In genomic region chr18:76519156-76519549, GRCh38 we compare ENCODE assay signal across 8 cellular contexts. TPM values are rescaled to one million over a fixed set of nuclear protein-coding genes. Genes with fewer than 3 reads are reported as not detected.
DNase-seq lines count a peak whose midpoint lies in the region; ATAC-seq, FAIRE-seq and TF ChIP-seq lines count a peak whose summit lies in the region.
"Had no signal": no experiment of that assay in that cellular context is flagged by ENCODE, and none has a peak within 500 bp of the region (broad histone marks: within the 10 kb centered on the region; RNA-seq: fewer than 3 reads in every experiment).

No MANE protein-coding gene starts in this region.

- no peak overlapping the region for H3K9ac ChIP-seq in HepG2 (ENCODE audit: insufficient read depth, low read depth, low read length)

- TF ChIP-seq RAD21 in HepG2 (CRISPR knock-in tag; IDR thresholded peaks at IDR 0.05) = no peak

- in situ Hi-C loops in brain microvascular endothelial cell (cut with HindIII; ENCODE audit: low pct_ligation_motif_present, low sequenced_read_pairs) (no loop called here), HepG2 (cut with HindIII; ENCODE audit: extremely low pct_ligation_motif_present, low pct_unique_long_range_greater_than_20kb) (no loop called here)

- H2AFZ ChIP-seq in HepG2 (ENCODE audit: low read length) = no peak overlapping the region

- H3K27me3 ChIP-seq in brain microvascular endothelial cell (replicated peaks) = no peaks in the 10 kb centered on the region
- peaks cover 3 to 48% of the 10 kb centered on the region in 2 experiments for H3K27me3 ChIP-seq in HepG2 (ENCODE audit: control insufficient read depth in 1 of 2, insufficient read depth in 2 of 2, low read length in 2 of 2)
- H3K27me3 ChIP-seq in suprapubic skin = no peaks in the 10 kb centered on the region

- TF ChIP-seq POLR2A in HepG2 (IDR thresholded peaks at IDR 0.05; ENCODE audit: insufficient read depth in 1 of 2, low read depth in 2 of 2, low read length in 2 of 2) = no peak
- no peak for TF ChIP-seq POLR2A in suprapubic skin (IDR thresholded peaks at IDR 0.05)

- H3K4me2 ChIP-seq in HepG2 (ENCODE audit: low read depth, low read length) = no peak overlapping the region

- H3K4me1 ChIP-seq in HepG2 (ENCODE audit: insufficient read depth, low read length) (peaks cover 12% of the 10 kb centered on the region), suprapubic skin (no peaks in the 10 kb centered on the region)

- intact Hi-C loops in HepG2 (cut with micrococcal nuclease; ENCODE audit: unreplicated experiment) = no loop called here

- BruUV-seq in HepG2 (replicated peaks; lab: Mats Ljungman, UMichigan) = no TSS peak

- WGBS in HepG2 (ENCODE audit: low lambda C conversion rate) = 33% methylated on average over 11 of the region's 11 CpGs
- 57% methylated on average over 11 of the region's 11 CpGs for WGBS in suprapubic skin

- peak; percentile 60 to 68 for DNase-seq in NCI-H1930 (lab: John Stamatoyannopoulos, UW)
- no peak for DNase-seq in brain microvascular endothelial cell
- no peak for DNase-seq in HepG2 (ENCODE audit: low spot score)
- DNase-seq in suprapubic skin (ENCODE audit: low spot score in 2 of 2) = no peak
- DNase-seq in NCI-H2171 (lab: John Stamatoyannopoulos, UW) = no peak
- no peak for DNase-seq in cerebellum (ENCODE audit: low spot score)
- DNase-seq: activated CD8-positive, alpha-beta T cell treated with anti-CD3 and anti-CD28 coated beads, Interleukin-2, amount 10 ng/mL, durations not matched to agents 7 days and 5 days had no signal

- no peaks in the 10 kb centered on the region for H4K20me1 ChIP-seq in HepG2 (ENCODE audit: insufficient read depth, low read length)

- FAIRE-seq in HepG2 (lab: Jason Lieb, UNC) = no peak

- H3K36me3 ChIP-seq in brain microvascular endothelial cell (replicated peaks) (no peaks in the 10 kb centered on the region), HepG2 (replicated peaks in 1 of 2; ENCODE audit: control insufficient read depth in 1 of 2, insufficient read depth in 2 of 2, low read length in 2 of 2) (no peaks in the 10 kb centered on the region), suprapubic skin (no peaks in the 10 kb centered on the region)

- H3K4me3 ChIP-seq in brain microvascular endothelial cell (ENCODE audit: low read depth, low read length) (peak overlapping the region; percentile 55), HepG2 (replicated peaks in 1 of 3; ENCODE audit: insufficient read depth in 1 of 3, low read depth in 2 of 3, low read length in 3 of 3) (no peak overlapping the region), suprapubic skin (peak overlapping the region; percentile 40)

- ATAC-seq in HepG2 (no peak), GM19463 (IDR thresholded peaks at IDR 0.05; ENCODE audit: unreplicated experiment) (no peak)

- CTCF ChIA-PET in HepG2 (lab: Yijun Ruan, JAX; ENCODE audit: low intra/inter-chr PET ratio, low total read pairs) = no interaction called here

- H3K79me2 ChIP-seq in HepG2 (ENCODE audit: insufficient read depth, low read length) = no peaks in the 10 kb centered on the region

- POLR2A ChIA-PET in HepG2 (lab: Yijun Ruan, JAX) = no interaction called here

- H3K27ac ChIP-seq in brain microvascular endothelial cell = no peak overlapping the region
- H3K27ac ChIP-seq in HepG2 (ENCODE audit: extremely low read length, insufficient read depth, low read length) = no peak overlapping the region
- H3K27ac ChIP-seq in suprapubic skin = peak overlapping the region; percentile 74

- H3K9me3 ChIP-seq in HepG2 (ENCODE audit: low read length) = no peaks in the 10 kb centered on the region
- H3K9me3 ChIP-seq in suprapubic skin = no peaks in the 10 kb centered on the region

- no peak for TF ChIP-seq EP300 in HepG2 (IDR thresholded peaks at IDR 0.05; ENCODE audit: low read depth in 2 of 2, low read length in 2 of 2)
- TF ChIP-seq EP300 in HepG2 (CRISPR knock-in tag; IDR thresholded peaks at IDR 0.05; ENCODE audit: borderline replicate concordance) = no peak
- TF ChIP-seq EP300 in suprapubic skin (IDR thresholded peaks at IDR 0.05) = no peak

- TF ChIP-seq CTCF in brain microvascular endothelial cell (IDR thresholded peaks at IDR 0.05; ENCODE audit: low read depth, low read length, missing control alignments) (peak; percentile 3), HepG2 (CRISPR knock-in tag; IDR thresholded peaks at IDR 0.05) (no peak), suprapubic skin (IDR thresholded peaks at IDR 0.05) (no peak)

TF ChIP-seq in HepG2, 621 proteins besides CTCF, POLR2A, EP300 and RAD21:
- TF ChIP-seq CBX2 (IDR thresholded peaks at IDR 0.05; ENCODE audit: low read depth, low read length) (no peak), CBX2 (CRISPR knock-in tag; IDR thresholded peaks at IDR 0.05; ENCODE audit: low read depth) (0 out of 2 replicates have a peak, but pooled peaks have one; percentile 44), ZFP36L1 (CRISPR knock-in tag; IDR thresholded peaks at IDR 0.05) (no peak)

RNA-seq across cellular contexts. Expression of gene ZNF516, which starts 24.1 kb away (rescaled TPM):
- total RNA-seq in HepG2 (2016; rRNA removed; fragmentation: Illumina TruSeq; extraction: Trizol) = 13.7 and 18.7 TPM in 2 replicates
- 8.6 and 8.9 TPM in 2 replicates for total RNA-seq in HepG2 (2016; cell fraction: cytosol; rRNA removed; fragmentation: Illumina TruSeq; extraction: Trizol; ENCODE audit: low read depth)
- total RNA-seq in HepG2 (2016; cell fraction: insoluble cytoplasmic fraction; rRNA removed; fragmentation: Illumina TruSeq; extraction: Trizol) = 12.1 and 14.0 TPM in 2 replicates
- total RNA-seq in HepG2 (2016; cell fraction: membrane; rRNA removed; fragmentation: Illumina TruSeq; extraction: Trizol) = 13.3 and 14.6 TPM in 2 replicates
- total RNA-seq in HepG2 (2016; cell fraction: nucleus; rRNA removed; fragmentation: Illumina TruSeq; extraction: Trizol) = 22.7 and 24.6 TPM in 2 replicates
- polyA plus RNA-seq in HepG2 (2011; rRNA removed) = 15.9 and 16.6 TPM in 2 replicates
- 7.7 and 8.0 TPM in 2 replicates for polyA plus RNA-seq in HepG2 (2011; cell fraction: cytosol; rRNA removed)
- polyA plus RNA-seq in HepG2 (2011; cell fraction: nucleus; rRNA removed) = 47.5 and 64.5 TPM in 2 replicates
- polyA plus RNA-seq in HepG2 (2012) = 17.9 and 19.5 TPM in 2 replicates
- polyA plus RNA-seq in HepG2 (2016; cell fraction: cytosol; fragmentation: Illumina TruSeq; extraction: Trizol; ENCODE audit: low read depth) = 0.54 and 1.1 TPM in 2 replicates
- 10.2 and 12.1 TPM in 2 replicates for polyA plus RNA-seq in HepG2 (2016; cell fraction: insoluble cytoplasmic fraction; fragmentation: Illumina TruSeq; extraction: Trizol; ENCODE audit: low read depth)
- 2.0 and 2.4 TPM in 2 replicates for polyA plus RNA-seq in HepG2 (2016; cell fraction: membrane; fragmentation: Illumina TruSeq; extraction: Trizol; ENCODE audit: low read depth)
- polyA plus RNA-seq in HepG2 (2016; cell fraction: nucleus; fragmentation: Illumina TruSeq; extraction: Trizol; ENCODE audit: insufficient read depth, low read depth) = 27.0 and 28.2 TPM in 2 replicates
- polyA minus RNA-seq in HepG2 (2011; rRNA and poly(A)+ RNA removed; ENCODE audit: low replicate concordance) = 0.23 and 36.8 TPM in 2 replicates
- polyA minus RNA-seq in HepG2 (2011; cell fraction: cytosol; rRNA and poly(A)+ RNA removed) = 18.4 and 18.5 TPM in 2 replicates
- polyA minus RNA-seq in HepG2 (2011; cell fraction: nucleus; rRNA and poly(A)+ RNA removed) = 61.5 and 68.2 TPM in 2 replicates
- 10 to 100 TPM; 20.5 to 55.4 (median 22.4) TPM for total RNA-seq in suprapubic skin
- 27.5 TPM for total RNA-seq in cerebellum

Comparison
In these comparisons a context has a peak if more than half of its experiments do, and no peak if none do; other contexts are left out.
1. DNase-seq: peak in NCI-H1930 (2 of 2); none in brain microvascular endothelial cell (single experiment), HepG2 (single experiment), suprapubic skin (0 of 2), NCI-H2171 (single experiment) and cerebellum (single experiment).
2. H3K4me3 ChIP-seq: peak in brain microvascular endothelial cell (single experiment) and suprapubic skin (single experiment); none in HepG2 (0 of 3).